ENCODE assay signal across 32 cellular contexts in genomic region chr10:131676046-131676445, GRCh38.
"Had no signal": no experiment of that assay in that cellular context is flagged by ENCODE, and none has a peak within 500 bp of the region (broad histone marks: within the 10 kb centered on the region; RNA-seq: fewer than 3 reads in every experiment).

No MANE protein-coding gene starts in this region.

- H3K36me3 ChIP-seq: brain microvascular endothelial cell, esophagus squamous epithelium, prostate gland, tibial nerve, WERI-Rb-1 had no signal

- H3K9me3 ChIP-seq: prostate gland had no signal

- H3K27ac Mint-ChIP-seq: activated CD4-positive, alpha-beta memory T cell treated with anti-CD3 and anti-CD28 coated beads, Interleukin-2, amount 10 ng/mL, durations not matched to agents 7 days and 5 days; activated CD4-positive, alpha-beta T cell treated with anti-CD3 and anti-CD28 coated beads, Interleukin-2, amount 10 ng/mL, durations not matched to agents 7 days and 5 days; activated T-cell treated with anti-CD3 and anti-CD28 coated beads, Interleukin-2, amount 50 U/mL, for 24 hours; activated T-helper 17 cell treated with anti-CD3 and anti-CD28 coated beads, Interleukin-2, amount 50 U/mL, for 72 hours; naive thymus-derived CD4-positive, alpha-beta T cell; stimulated activated memory B cell treated with anti-CD40 and anti-IgM and Interleukin-4, amounts not matched to agents 10 μg/mL and 1 μg/mL and 100 μg/mL, for 72 hours; T-helper 1 cell treated with Interleukin-12 subunit alpha and Interleukin-12 subunit beta and Interleukin-4 antibody, amounts not matched to agents 30 μg/mL and 1 μg/mL, for 36 hours had no signal

- FAIRE-seq: astrocyte, small intestine, TTC549 had no signal

- H3K27me3 Mint-ChIP-seq: activated CD4-positive, alpha-beta memory T cell treated with anti-CD3 and anti-CD28 coated beads, Interleukin-2, amount 10 ng/mL, durations not matched to agents 7 days and 5 days; activated CD4-positive, alpha-beta T cell treated with anti-CD3 and anti-CD28 coated beads, Interleukin-2, amount 10 ng/mL, durations not matched to agents 7 days and 5 days; activated T-cell treated with anti-CD3 and anti-CD28 coated beads, Interleukin-2, amount 50 U/mL, for 24 hours; activated T-helper 17 cell treated with anti-CD3 and anti-CD28 coated beads, Interleukin-2, amount 50 U/mL, for 72 hours; stimulated activated memory B cell treated with anti-CD40 and anti-IgM and Interleukin-4, amounts not matched to agents 10 μg/mL and 1 μg/mL and 100 μg/mL, for 72 hours had no signal

- H3K27me3 ChIP-seq: brain microvascular endothelial cell, tibial nerve had no signal

- ATAC-seq: activated T-helper 17 cell treated with anti-CD3 and anti-CD28 coated beads, Interleukin-2, amount 50 U/mL, for 72 hours; left cardiac atrium; left ventricle myocardium superior; naive thymus-derived CD4-positive, alpha-beta T cell; sciatic nerve; stimulated activated memory B cell treated with anti-CD40 and anti-IgM and Interleukin-4, amounts not matched to agents 10 μg/mL and 1 μg/mL and 100 μg/mL, for 72 hours had no signal

- H3K4me1 ChIP-seq: esophagus squamous epithelium, prostate gland, tibial nerve had no signal

- H3K27ac ChIP-seq: brain microvascular endothelial cell, esophagus squamous epithelium, prostate gland, tibial nerve, WERI-Rb-1 had no signal

- H3K9me3 Mint-ChIP-seq: T-helper 1 cell treated with Interleukin-12 subunit alpha and Interleukin-12 subunit beta and Interleukin-4 antibody, amounts not matched to agents 30 μg/mL and 1 μg/mL, for 36 hours had no signal

- H3K4me3 ChIP-seq: esophagus squamous epithelium, prostate gland, tibial nerve had no signal

- DNase-seq: activated CD4-positive, alpha-beta memory T cell treated with anti-CD3 and anti-CD28 coated beads, Interleukin-2, amount 10 ng/mL, durations not matched to agents 7 days and 5 days; activated CD4-positive, alpha-beta T cell treated with anti-CD3 and anti-CD28 coated beads, Interleukin-2, amount 10 ng/mL, durations not matched to agents 7 days and 5 days; activated CD4-positive, CD25-positive, alpha-beta regulatory T cell treated with anti-CD3 and anti-CD28 coated beads, Interleukin-2, amount 50 U/mL, for 72 hours; activated CD8-positive, alpha-beta memory T cell treated with anti-CD3 and anti-CD28 coated beads, Interleukin-2, amount 50 U/mL, for 48 hours; activated gamma-delta T cell treated with Interleukin-2 at 50 U/mL for 16 hours; activated naive CD4-positive, alpha-beta T cell treated with anti-CD3 and anti-CD28 coated beads, Interleukin-2, amount 50 U/mL, for 16 hours; activated T-cell treated with anti-CD3 and anti-CD28 coated beads, Interleukin-2, amount 50 U/mL, for 24 hours; amniotic stem cell; brain microvascular endothelial cell; esophagus squamous epithelium; foreskin melanocyte; islet precursor cell; left cardiac atrium; left ventricle myocardium superior; mammary epithelial cell; midbrain; naive thymus-derived CD4-positive, alpha-beta T cell; small intestine; stimulated activated CD4-positive, alpha-beta T cell treated with anti-CD3 and anti-CD28 coated beads, Interleukin-1b, Interleukin-23, amount 100 ng/mL, for 48 hours; stimulated activated CD4-positive, alpha-beta T cell treated with anti-CD3 and anti-CD28 coated beads, Interleukin-4, amount 100 ng/mL, for 4 hours; stimulated activated CD8-positive, alpha-beta memory T cell treated with anti-CD3 and anti-CD28 coated beads, Interleukin-4, amount 100 ng/mL, for 48 hours; SW 1271; T-helper 9 cell; WERI-Rb-1 had no signal

- H3K4me3 Mint-ChIP-seq: activated CD4-positive, alpha-beta memory T cell treated with anti-CD3 and anti-CD28 coated beads, Interleukin-2, amount 10 ng/mL, durations not matched to agents 7 days and 5 days; activated CD4-positive, alpha-beta T cell treated with anti-CD3 and anti-CD28 coated beads, Interleukin-2, amount 10 ng/mL, durations not matched to agents 7 days and 5 days; activated T-cell treated with anti-CD3 and anti-CD28 coated beads, Interleukin-2, amount 50 U/mL, for 24 hours; activated T-helper 17 cell treated with anti-CD3 and anti-CD28 coated beads, Interleukin-2, amount 50 U/mL, for 72 hours; stimulated activated memory B cell treated with anti-CD40 and anti-IgM and Interleukin-4, amounts not matched to agents 10 μg/mL and 1 μg/mL and 100 μg/mL, for 72 hours; T-helper 1 cell treated with Interleukin-12 subunit alpha and Interleukin-12 subunit beta and Interleukin-4 antibody, amounts not matched to agents 30 μg/mL and 1 μg/mL, for 36 hours had no signal

- H3K4me1 Mint-ChIP-seq: activated CD4-positive, alpha-beta memory T cell treated with anti-CD3 and anti-CD28 coated beads, Interleukin-2, amount 10 ng/mL, durations not matched to agents 7 days and 5 days; activated CD4-positive, alpha-beta T cell treated with anti-CD3 and anti-CD28 coated beads, Interleukin-2, amount 10 ng/mL, durations not matched to agents 7 days and 5 days; activated T-helper 17 cell treated with anti-CD3 and anti-CD28 coated beads, Interleukin-2, amount 50 U/mL, for 72 hours; stimulated activated memory B cell treated with anti-CD40 and anti-IgM and Interleukin-4, amounts not matched to agents 10 μg/mL and 1 μg/mL and 100 μg/mL, for 72 hours had no signal

- H3K36me3 Mint-ChIP-seq: naive thymus-derived CD4-positive, alpha-beta T cell; stimulated activated memory B cell treated with anti-CD40 and anti-IgM and Interleukin-4, amounts not matched to agents 10 μg/mL and 1 μg/mL and 100 μg/mL, for 72 hours had no signal
